In genomic region chr14:98951031-98951430, GRCh38 we compare ENCODE assay signal across 20 cellular contexts.
A peak's percentile ranks its signal among the peaks of the same experiment; 100 is the strongest.
DNase-seq lines count a peak whose midpoint lies in the region; ATAC-seq and TF ChIP-seq lines count a peak whose summit lies in the region.
"Had no signal": no experiment of that assay in that cellular context is flagged by ENCODE, and none has a peak within 500 bp of the region (broad histone marks: within the 10 kb centered on the region; RNA-seq: fewer than 3 reads in every experiment).

No MANE protein-coding gene starts in this region.

- no peaks in the 10 kb centered on the region for H3K9me3 Mint-ChIP-seq in activated CD8-positive, alpha-beta memory T cell treated with anti-CD3 and anti-CD28 coated beads, Interleukin-2, amount 10 ng/mL, durations not matched to agents 7 days and 5 days (ENCODE audit: low read depth)
- H3K9me3 Mint-ChIP-seq: CD8-positive, alpha-beta memory T cell; GM23338 had no signal

- TF ChIP-seq CTCF in right atrium auricular region (IDR thresholded peaks at IDR 0.05) (no peak), coronary artery (IDR thresholded peaks at IDR 0.05) (no peak)

- CTCF ChIA-PET in activated CD8-positive, alpha-beta memory T cell treated with anti-CD3 and anti-CD28 coated beads, Interleukin-2, amount 10 ng/mL, durations not matched to agents 7 days and 5 days (lab: Charles Lee) = no interaction called here

- intact Hi-C loops in cardiac septum (cut with DNase I) = no loop called here

- H3K36me3 ChIP-seq in right atrium auricular region = no peaks in the 10 kb centered on the region
- H3K36me3 ChIP-seq: BE2C had no signal

- H3K27ac ChIP-seq in right atrium auricular region (no peak overlapping the region), coronary artery (no peak overlapping the region)
- H3K27ac ChIP-seq: HL-60 had no signal

- no peaks in the 10 kb centered on the region for H3K27me3 ChIP-seq in right atrium auricular region
- H3K27me3 ChIP-seq: BE2C had no signal

- no peak overlapping the region for H3K27ac Mint-ChIP-seq in activated CD8-positive, alpha-beta memory T cell treated with anti-CD3 and anti-CD28 coated beads, Interleukin-2, amount 10 ng/mL, durations not matched to agents 7 days and 5 days
- H3K27ac Mint-ChIP-seq: GM23338, HFFc6 had no signal

- no peaks in the 10 kb centered on the region for H3K27me3 Mint-ChIP-seq in activated CD8-positive, alpha-beta memory T cell treated with anti-CD3 and anti-CD28 coated beads, Interleukin-2, amount 10 ng/mL, durations not matched to agents 7 days and 5 days
- H3K27me3 Mint-ChIP-seq: CD4-positive, CD25-positive, alpha-beta regulatory T cell had no signal

- H3K4me1 ChIP-seq in right atrium auricular region = peaks cover 0 to 5% of the 10 kb centered on the region in 2 donors
- H3K4me1 ChIP-seq: BE2C had no signal

- H3K4me3 Mint-ChIP-seq in activated CD8-positive, alpha-beta memory T cell treated with anti-CD3 and anti-CD28 coated beads, Interleukin-2, amount 10 ng/mL, durations not matched to agents 7 days and 5 days = no peak overlapping the region
- H3K4me3 Mint-ChIP-seq: CD4-positive, CD25-positive, alpha-beta regulatory T cell; CD8-positive, alpha-beta memory T cell; GM23338; HFFc6 had no signal

- no peaks in the 10 kb centered on the region for H3K9me3 ChIP-seq in right atrium auricular region
- H3K9me3 ChIP-seq: BE2C had no signal

- H3K36me3 Mint-ChIP-seq in activated CD8-positive, alpha-beta memory T cell treated with anti-CD3 and anti-CD28 coated beads, Interleukin-2, amount 10 ng/mL, durations not matched to agents 7 days and 5 days = no peaks in the 10 kb centered on the region

- no peak overlapping the region for H3K4me3 ChIP-seq in right atrium auricular region
- H3K4me3 ChIP-seq in coronary artery = no peak overlapping the region
- H3K4me3 ChIP-seq: GM23338 had no signal

- DNase-seq in cardiac septum (ENCODE audit: low spot score) (peak; percentile 24), right atrium auricular region (ENCODE audit: low spot score) (no peak), coronary artery (ENCODE audit: low spot score) (peak; percentile 36), OCI-M2 (lab: John Stamatoyannopoulos, UW; ENCODE audit: unreplicated experiment) (no peak), NCI-H1105 (lab: John Stamatoyannopoulos, UW) (no peak), retina (no peak)
- DNase-seq in activated CD8-positive, alpha-beta memory T cell treated with anti-CD3 and anti-CD28 coated beads, Interleukin-2, amount 10 ng/mL, durations not matched to agents 7 days and 5 days = peak; percentile 18
- DNase-seq: ACHN; BE2C; CD4-positive, CD25-positive, alpha-beta regulatory T cell; CD8-positive, alpha-beta memory T cell; COR-L47; DMS 273 treated with DMSO at 0.1 percent for 48 hours; DMS53; DND-41; EL; HFFc6 had no signal

- ATAC-seq in activated CD8-positive, alpha-beta memory T cell treated with anti-CD3 and anti-CD28 coated beads, Interleukin-2, amount 10 ng/mL, durations not matched to agents 7 days and 5 days = no peak
- ATAC-seq: GM23338, HCT116 had no signal

- peaks cover 17% of the 10 kb centered on the region for H3K4me1 Mint-ChIP-seq in activated CD8-positive, alpha-beta memory T cell treated with anti-CD3 and anti-CD28 coated beads, Interleukin-2, amount 10 ng/mL, durations not matched to agents 7 days and 5 days

Comparison
In these comparisons a context has a peak if more than half of its experiments do, and no peak if none do; other contexts are left out.
1. DNase-seq: peak in cardiac septum (single experiment), activated CD8-positive, alpha-beta memory T cell treated with anti-CD3 and anti-CD28 coated beads, Interleukin-2, amount 10 ng/mL, durations not matched to agents 7 days and 5 days (single experiment) and coronary artery (single experiment); none in right atrium auricular region (single experiment), OCI-M2 (single experiment), NCI-H1105 (single experiment) and retina (single experiment).